18 cellular contexts compared by ENCODE assay signal in the genomic region with DNA sequence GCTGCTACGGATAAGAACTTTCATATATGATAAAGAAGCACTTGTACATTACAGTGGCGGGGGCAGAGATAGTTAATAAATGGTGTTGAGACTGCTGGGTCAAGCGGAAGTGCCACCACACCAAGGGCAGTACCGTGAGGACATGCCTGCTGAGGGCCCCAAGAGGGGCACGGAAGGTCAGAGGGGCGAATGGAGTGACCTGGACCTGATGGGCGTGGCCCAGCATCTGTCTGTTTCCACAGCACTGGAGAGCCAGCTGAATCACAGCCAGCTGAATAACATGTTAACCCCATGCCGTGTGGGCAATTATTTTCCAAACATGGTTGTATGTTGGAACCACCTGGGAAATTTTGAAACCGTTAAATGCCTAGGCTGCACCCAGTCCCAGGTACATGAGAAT. TPM values are rescaled to one million over a fixed set of nuclear protein-coding genes. Genes with fewer than 3 reads are reported as not detected.
A peak's percentile ranks its signal among the peaks of the same experiment; 100 is the strongest.
DNase-seq lines count a peak whose midpoint lies in the region; ATAC-seq lines count a peak whose summit lies in the region.
"Had no signal": no experiment of that assay in that cellular context is flagged by ENCODE, and none has a peak within 500 bp of the region (broad histone marks: within the 10 kb centered on the region; RNA-seq: fewer than 3 reads in every experiment).

No MANE protein-coding gene starts in this region.

- CTCF ChIA-PET in CD4-positive, alpha-beta memory T cell (lab: Charles Lee; ENCODE audit: partially characterized antibody): no interaction called here

- DNase-seq in NCI-H748 (lab: John Stamatoyannopoulos, UW; ENCODE audit: unreplicated experiment) (peak; percentile 17), NCI-H748 treated with DMSO at 0.1 percent for 48 hours (lab: John Stamatoyannopoulos, UW) (no peak), left colon (no peak), middle frontal gyrus (ENCODE audit: extremely low spot score, low spot score) (no peak)
- no peak for DNase-seq in CD4-positive, alpha-beta memory T cell
- DNase-seq: IMR-90, Kasumi-1, MM.1S, NCI-H1092 treated with DMSO at 0.1 percent for 48 hours, NCI-H1694 treated with DMSO at 0.1 percent for 48 hours, NCI-H2107, NCI-H226, NCI-H524 treated with DMSO at 0.1 percent for 48 hours, PC-9 had no signal

- no peaks in the 10 kb centered on the region for H3K4me1 ChIP-seq in CD4-positive, alpha-beta memory T cell (ENCODE audit: insufficient read depth, low read length)

- H3K9me3 ChIP-seq in CD4-positive, alpha-beta memory T cell (ENCODE audit: control insufficient read depth in 1 of 2, low read length in 2 of 2): no peaks in the 10 kb centered on the region

- H3K27me3 ChIP-seq in CD4-positive, alpha-beta memory T cell (ENCODE audit: insufficient read depth, low read length): no peaks in the 10 kb centered on the region

- H3K4me1 Mint-ChIP-seq in CD4-positive, alpha-beta memory T cell: peaks cover 0 to 12% (median under 1%) of the 10 kb centered on the region in 4 donors
- H3K4me1 Mint-ChIP-seq in stimulated activated memory B cell treated with anti-CD40 and anti-IgM and Interleukin-4, amounts not matched to agents 10 μg/mL and 1 μg/mL and 100 μg/mL, for 72 hours: peaks cover 32% of the 10 kb centered on the region

- intact Hi-C loops in CD4-positive, alpha-beta memory T cell (cut with micrococcal nuclease): no loop called here
- intact Hi-C loops in left colon (cut with DNase I, micrococcal nuclease): no loop called here

- H3K4me3 ChIP-seq in CD4-positive, alpha-beta memory T cell (ENCODE audit: low read length in 2 of 2): no peak overlapping the region
- H3K4me3 ChIP-seq: PC-9 had no signal

- H3K36me3 ChIP-seq in CD4-positive, alpha-beta memory T cell (ENCODE audit: insufficient read depth, low read length): no peaks in the 10 kb centered on the region

- H3K27ac Mint-ChIP-seq in CD4-positive, alpha-beta memory T cell: peak overlapping the region in 4 of 7 donors; percentile 1 to 63 (median 42)
- no peak overlapping the region for H3K27ac Mint-ChIP-seq in stimulated activated memory B cell treated with anti-CD40 and anti-IgM and Interleukin-4, amounts not matched to agents 10 μg/mL and 1 μg/mL and 100 μg/mL, for 72 hours

- H3K36me3 Mint-ChIP-seq in CD4-positive, alpha-beta memory T cell: peaks cover 0 to 4% of the 10 kb centered on the region in 2 donors
- peaks cover 22% of the 10 kb centered on the region for H3K36me3 Mint-ChIP-seq in stimulated activated memory B cell treated with anti-CD40 and anti-IgM and Interleukin-4, amounts not matched to agents 10 μg/mL and 1 μg/mL and 100 μg/mL, for 72 hours

- H3K4me3 Mint-ChIP-seq in CD4-positive, alpha-beta memory T cell: no peak overlapping the region
- H3K4me3 Mint-ChIP-seq in stimulated activated memory B cell treated with anti-CD40 and anti-IgM and Interleukin-4, amounts not matched to agents 10 μg/mL and 1 μg/mL and 100 μg/mL, for 72 hours: no peak overlapping the region

- POLR2A ChIA-PET in CD4-positive, alpha-beta memory T cell (lab: Charles Lee; ENCODE audit: partially characterized antibody): no interaction called here

- ATAC-seq in left colon (peak; percentile 16), HG02798 (IDR thresholded peaks at IDR 0.05; ENCODE audit: poor library complexity, unreplicated experiment) (no peak), GM21786 (IDR thresholded peaks at IDR 0.05; ENCODE audit: unreplicated experiment) (no peak)
- peak; percentile 41 for ATAC-seq in stimulated activated memory B cell treated with anti-CD40 and anti-IgM and Interleukin-4, amounts not matched to agents 10 μg/mL and 1 μg/mL and 100 μg/mL, for 72 hours

- peaks cover 0 to 1% (median 0%) of the 10 kb centered on the region in 8 donors for H3K9me3 Mint-ChIP-seq in CD4-positive, alpha-beta memory T cell
- peaks cover 25% of the 10 kb centered on the region for H3K9me3 Mint-ChIP-seq in stimulated activated memory B cell treated with anti-CD40 and anti-IgM and Interleukin-4, amounts not matched to agents 10 μg/mL and 1 μg/mL and 100 μg/mL, for 72 hours

- H3K27me3 Mint-ChIP-seq in CD4-positive, alpha-beta memory T cell: no peaks in the 10 kb centered on the region
- H3K27me3 Mint-ChIP-seq in stimulated activated memory B cell treated with anti-CD40 and anti-IgM and Interleukin-4, amounts not matched to agents 10 μg/mL and 1 μg/mL and 100 μg/mL, for 72 hours: no peaks in the 10 kb centered on the region

- no peak overlapping the region for H3K27ac ChIP-seq in CD4-positive, alpha-beta memory T cell (ENCODE audit: low read depth, low read length)
- H3K27ac ChIP-seq: C4-2B, PC-9 had no signal

RNA-seq across cellular contexts. Expression of a gene that starts 37.2 kb away (rescaled TPM):
- 1 to 10 TPM; 4.5 to 5.9 TPM for total RNA-seq in CD4-positive, alpha-beta memory T cell
- 1 to 10 TPM in 1 of 2 donors, under 1 TPM in 1; 0.16 to 1.7 TPM for polyA plus RNA-seq in CD4-positive, alpha-beta memory T cell
- 1 to 10 TPM; 1.1 to 2.0 TPM for total RNA-seq in left colon

RNA-seq across cellular contexts. Expression of a gene that starts 40.8 kb away (rescaled TPM):
- total RNA-seq in CD4-positive, alpha-beta memory T cell: 10 to 100 TPM; 57.2 to 61.1 TPM
- 100 to 1,000 TPM; 128 to 179 TPM for polyA plus RNA-seq in CD4-positive, alpha-beta memory T cell
- 10 to 100 TPM; 51.5 to 63.5 TPM for total RNA-seq in left colon

Comparison
In these comparisons a context has a peak if more than half of its experiments do, and no peak if none do; other contexts are left out.
1. ATAC-seq: peak in left colon (single experiment) and stimulated activated memory B cell treated with anti-CD40 and anti-IgM and Interleukin-4, amounts not matched to agents 10 μg/mL and 1 μg/mL and 100 μg/mL, for 72 hours (single experiment); none in HG02798 (single experiment) and GM21786 (single experiment).